Comparison of ENCODE assay signal across 19 cellular contexts in genomic region chr9:134286513-134287245, GRCh38. TPM values are rescaled to one million over a fixed set of nuclear protein-coding genes. Genes with fewer than 3 reads are reported as not detected.
DNase-seq lines count a peak whose midpoint lies in the region; ATAC-seq and TF ChIP-seq lines count a peak whose summit lies in the region.
"Had no signal": no experiment of that assay in that cellular context is flagged by ENCODE, and none has a peak within 500 bp of the region (broad histone marks: within the 10 kb centered on the region; RNA-seq: fewer than 3 reads in every experiment).

No MANE protein-coding gene starts in this region.

- H3K27me3 ChIP-seq in BLaER1 treated with 17β-estradiol and CSF1 and Interleukin-3, amounts not matched to agents 10 nM and 100 nM = peaks cover 0 to 26% (median 0%) of the 10 kb centered on the region in 11 experiments; a peak in 3 of 22 replicates
- no peaks in the 10 kb centered on the region for H3K27me3 ChIP-seq in H9 (ENCODE audit: insufficient read depth, low read length)
- H3K27me3 ChIP-seq in lower lobe of right lung (ENCODE audit: low read depth) = no peaks in the 10 kb centered on the region
- H3K27me3 ChIP-seq: right atrium auricular region had no signal

- no peaks in the 10 kb centered on the region for H3K23me2 ChIP-seq in H9 (ENCODE audit: insufficient read length, low read depth, low read length, poor library complexity, severe bottlenecking)

- H3K9me3 Mint-ChIP-seq in H9 = no peaks in the 10 kb centered on the region
- H3K9me3 Mint-ChIP-seq: naive thymus-derived CD8-positive, alpha-beta T cell; T-helper 1 cell treated with Interleukin-12 subunit alpha and Interleukin-12 subunit beta and Interleukin-4 antibody, amounts not matched to agents 30 μg/mL and 1 μg/mL, for 36 hours had no signal

- H4K20me1 ChIP-seq in BLaER1 treated with 17β-estradiol and CSF1 and Interleukin-3, amounts not matched to agents 10 nM and 100 nM = no peaks in the 10 kb centered on the region
- no peaks in the 10 kb centered on the region for H4K20me1 ChIP-seq in H9 (ENCODE audit: control insufficient read depth, insufficient read depth, insufficient read length)

- DNase-seq in H9 (no peak), astrocyte of the hippocampus (ENCODE audit: low read depth, low spot score) (peak; percentile 60), myocyte (ENCODE audit: low read depth) (peak; percentile 35), epidermal melanocyte (ENCODE audit: insufficient read length, low spot score) (no peak), lower lobe of right lung (no peak)
- DNase-seq: activated CD4-positive, alpha-beta T cell treated with anti-CD3 and anti-CD28 coated beads for 36 hours; activated CD8-positive, alpha-beta memory T cell treated with anti-CD3 and anti-CD28 coated beads, Interleukin-2, amount 50 U/mL, for 48 hours; activated naive CD4-positive, alpha-beta T cell treated with anti-CD3 and anti-CD28 coated beads, Interleukin-2, amount 50 U/mL, for 16 hours; DMS79; GM23248; NCI-H1092; stimulated activated CD4-positive, alpha-beta T cell treated with anti-CD3 and anti-CD28 coated beads, Interleukin-1b, Interleukin-23, amount 100 ng/mL, for 48 hours had no signal

- H2AK5ac ChIP-seq in H9 (ENCODE audit: insufficient read length, low read length) = no peak overlapping the region

- peak overlapping the region in 10 of 11 experiments; percentile 1 to 78 (median 62); a peak in 18 of 22 replicates for H3K27ac ChIP-seq in BLaER1 treated with 17β-estradiol and CSF1 and Interleukin-3, amounts not matched to agents 10 nM and 100 nM
- no peak overlapping the region for H3K27ac ChIP-seq in H9 (ENCODE audit: insufficient read length, low read depth, low read length)
- no peak overlapping the region for H3K27ac ChIP-seq in lower lobe of right lung
- H3K27ac ChIP-seq: GM23248, left lung had no signal

- no peaks in the 10 kb centered on the region; a peak in 1 of 7 replicates for H3K36me3 Mint-ChIP-seq in H9 (ENCODE audit: insufficient read depth in 1 of 3, low read depth in 3 of 3)
- H3K36me3 Mint-ChIP-seq: naive thymus-derived CD8-positive, alpha-beta T cell had no signal

- peaks cover 3 to 11% of the 10 kb centered on the region in 2 experiments; a peak in 2 of 4 replicates for H3K4me1 Mint-ChIP-seq in H9
- H3K4me1 Mint-ChIP-seq: activated CD4-positive, alpha-beta T cell treated with anti-CD3 and anti-CD28 coated beads for 36 hours had no signal

- peaks cover 17 to 98% (median 87%) of the 10 kb centered on the region in 10 experiments for H3K4me1 ChIP-seq in BLaER1 treated with 17β-estradiol and CSF1 and Interleukin-3, amounts not matched to agents 10 nM and 100 nM
- H3K4me1 ChIP-seq in H9 (ENCODE audit: insufficient read depth, low read length) (no peaks in the 10 kb centered on the region), lower lobe of right lung (no peaks in the 10 kb centered on the region)

- H4K91ac ChIP-seq in H9 (ENCODE audit: insufficient read length, low read depth, low read length) = no peak overlapping the region

- peak overlapping the region in 10 of 11 experiments; percentile 33 to 70 (median 62); a peak in 17 of 22 replicates for H3K9ac ChIP-seq in BLaER1 treated with 17β-estradiol and CSF1 and Interleukin-3, amounts not matched to agents 10 nM and 100 nM
- no peak overlapping the region for H3K9ac ChIP-seq in H9 (ENCODE audit: extremely low read depth, insufficient read length, low read length)
- H3K9ac ChIP-seq: GM23248 had no signal

- no peak for TF ChIP-seq CTCF in H9 (conservative IDR thresholded peaks at IDR 0.05)
- no peak for TF ChIP-seq CTCF in lower lobe of right lung (IDR thresholded peaks at IDR 0.05)

- no peak for ATAC-seq in lower lobe of right lung
- no peak for ATAC-seq in GM19467 (IDR thresholded peaks at IDR 0.05; ENCODE audit: unreplicated experiment)
- no peak for ATAC-seq in GM21526 (IDR thresholded peaks at IDR 0.05; ENCODE audit: low FRiP score, unreplicated experiment)
- ATAC-seq: activated CD4-positive, alpha-beta T cell treated with anti-CD3 and anti-CD28 coated beads for 36 hours; left lung; naive thymus-derived CD8-positive, alpha-beta T cell had no signal

- no peak overlapping the region for H3K23ac ChIP-seq in H9 (ENCODE audit: insufficient read length, low read depth, low read length)

- H3K79me2 ChIP-seq in H9 (ENCODE audit: insufficient read depth, low read length) = no peaks in the 10 kb centered on the region

- H3K14ac ChIP-seq in H9 (ENCODE audit: insufficient read depth, low read length) = no peak overlapping the region; the same call in 1 of the 2 replicates

- H2BK12ac ChIP-seq in H9 (ENCODE audit: insufficient read length, low read depth, low read length) = no peak overlapping the region

- no peaks in the 10 kb centered on the region for H3K36me3 ChIP-seq in BLaER1 treated with 17β-estradiol and CSF1 and Interleukin-3, amounts not matched to agents 10 nM and 100 nM
- H3K36me3 ChIP-seq in lower lobe of right lung = no peaks in the 10 kb centered on the region
- H3K36me3 ChIP-seq: left lung, right atrium auricular region had no signal

- no CpG with 5 or more reads among the region's 24 CpGs for WGBS in H9 (ENCODE audit: extremely low coverage, insufficient read length, low lambda C conversion rate)

- no peak overlapping the region for H3K56ac ChIP-seq in H9 (ENCODE audit: insufficient read length, low read depth, low read length)

- H3K4me3 ChIP-seq in BLaER1 treated with 17β-estradiol and CSF1 and Interleukin-3, amounts not matched to agents 10 nM and 100 nM = peak overlapping the region in 2 of 10 experiments; percentile 11 to 23; a peak in 1 of 20 replicates
- H3K4me3 ChIP-seq in lower lobe of right lung = no peak overlapping the region
- H3K4me3 ChIP-seq: GM23248, left lung, right atrium auricular region had no signal

- peak overlapping the region in 2 of 3 experiments; percentile 18 to 34; a peak in 4 of 7 replicates for H3K27ac Mint-ChIP-seq in H9
- H3K27ac Mint-ChIP-seq: activated CD4-positive, alpha-beta T cell treated with anti-CD3 and anti-CD28 coated beads for 36 hours; T-helper 1 cell treated with Interleukin-12 subunit alpha and Interleukin-12 subunit beta and Interleukin-4 antibody, amounts not matched to agents 30 μg/mL and 1 μg/mL, for 36 hours had no signal

- no peak overlapping the region for H3T11ph ChIP-seq in H9 (ENCODE audit: low read length)

- H3K9me3 ChIP-seq in BLaER1 treated with 17β-estradiol and CSF1 and Interleukin-3, amounts not matched to agents 10 nM and 100 nM (replicated peaks in 1 of 11) = no peaks in the 10 kb centered on the region
- no peaks in the 10 kb centered on the region for H3K9me3 ChIP-seq in H9 (ENCODE audit: control insufficient read depth, low read depth, low read length)
- H3K9me3 ChIP-seq in lower lobe of right lung = no peaks in the 10 kb centered on the region
- H3K9me3 ChIP-seq: left lung, right atrium auricular region had no signal

- no peak overlapping the region for H2BK20ac ChIP-seq in H9 (ENCODE audit: low read depth, low read length, poor library complexity, severe bottlenecking)

- intact Hi-C loops in lower lobe of right lung (cut with DNase I) = no loop called here

- H3K4ac ChIP-seq in H9 (ENCODE audit: low read depth, low read length) = no peak overlapping the region

- H3K27me3 Mint-ChIP-seq in H9 (ENCODE audit: low read depth) = no peaks in the 10 kb centered on the region; the same call in 1 of the 2 replicates

- H2AFZ ChIP-seq in H9 (ENCODE audit: low read length) = no peak overlapping the region
- H2AFZ ChIP-seq: GM23248 had no signal

- peak overlapping the region; percentile 72 to 91 (median 78) for H3K4me2 ChIP-seq in BLaER1 treated with 17β-estradiol and CSF1 and Interleukin-3, amounts not matched to agents 10 nM and 100 nM
- no peak overlapping the region for H3K4me2 ChIP-seq in H9 (ENCODE audit: insufficient read depth, insufficient read length, low read length)

- no peak overlapping the region for H2BK5ac ChIP-seq in H9 (ENCODE audit: insufficient read length, low read length)

- H2BK15ac ChIP-seq in H9 (ENCODE audit: low read depth, low read length) = no peak overlapping the region

- no peak overlapping the region for H4K5ac ChIP-seq in H9 (ENCODE audit: insufficient read length, low read depth, low read length)

- H3K79me1 ChIP-seq in H9 (ENCODE audit: insufficient read depth, low read depth, low read length, poor library complexity, severe bottlenecking) = no peaks in the 10 kb centered on the region

- no peak overlapping the region for H2BK120ac ChIP-seq in H9 (ENCODE audit: low read depth, low read length, poor library complexity, severe bottlenecking)

- no peak overlapping the region for H3K18ac ChIP-seq in H9 (ENCODE audit: insufficient read length, low read depth, low read length)

- H3K4me3 Mint-ChIP-seq in H9 = no peak overlapping the region
- H3K4me3 Mint-ChIP-seq: activated CD4-positive, alpha-beta T cell treated with anti-CD3 and anti-CD28 coated beads for 36 hours; naive thymus-derived CD8-positive, alpha-beta T cell; T-helper 1 cell treated with Interleukin-12 subunit alpha and Interleukin-12 subunit beta and Interleukin-4 antibody, amounts not matched to agents 30 μg/mL and 1 μg/mL, for 36 hours had no signal

- H4K8ac ChIP-seq in H9 (replicated peaks; ENCODE audit: insufficient read length, low read depth, low read length) = no peak overlapping the region

RNA-seq across cellular contexts. Expression of gene RXRA, which starts 39.6 kb away (rescaled TPM):
- total RNA-seq in H9 (2021) (29.9 and 30.1 TPM in 2 replicates), myocyte (20.5 and 25.4 TPM in 2 replicates), lower lobe of right lung (85.7 TPM)
- 20.8 TPM for polyA plus RNA-seq in myocyte (2012)

Comparison
In these comparisons a context has a peak if more than half of its experiments do, and no peak if none do; other contexts are left out.
1. H3K27ac ChIP-seq: peak in BLaER1 treated with 17β-estradiol and CSF1 and Interleukin-3, amounts not matched to agents 10 nM and 100 nM (10 of 11); none in H9 (single experiment) and lower lobe of right lung (single experiment).
2. DNase-seq: peak in astrocyte of the hippocampus (single experiment) and myocyte (single experiment); none in H9 (single experiment), epidermal melanocyte (single experiment) and lower lobe of right lung (single experiment).